Comparison of ENCODE assay signal across 30 cellular contexts in the genomic region with DNA sequence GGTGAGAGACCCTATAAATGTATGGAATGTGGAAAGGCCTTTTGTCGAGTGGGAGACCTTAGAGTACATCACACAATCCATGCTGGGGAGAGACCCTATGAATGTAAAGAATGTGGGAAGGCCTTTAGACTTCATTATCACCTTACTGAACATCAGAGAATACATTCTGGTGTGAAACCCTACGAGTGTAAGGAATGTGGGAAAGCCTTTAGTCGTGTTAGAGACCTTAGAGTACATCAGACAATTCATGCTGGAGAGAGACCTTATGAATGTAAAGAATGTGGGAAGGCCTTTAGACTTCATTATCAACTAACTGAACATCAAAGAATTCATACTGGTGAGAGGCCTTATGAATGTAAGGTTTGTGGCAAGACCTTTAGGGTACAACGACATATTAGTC.
"Had no signal": no experiment of that assay in that cellular context is flagged by ENCODE, and none has a peak within 500 bp of the region (broad histone marks: within the 10 kb centered on the region; RNA-seq: fewer than 3 reads in every experiment).

No MANE protein-coding gene starts in this region.

- H3K27me3 Mint-ChIP-seq: activated CD4-positive, alpha-beta T cell treated with anti-CD3 and anti-CD28 coated beads, Interleukin-2, amount 10 ng/mL, durations not matched to agents 24 days and 14 days; activated naive CD4-positive, alpha-beta T cell treated with anti-CD3 and anti-CD28 coated beads, Interleukin-2, amount 10 ng/mL, durations not matched to agents 7 days and 5 days; activated naive CD8-positive, alpha-beta T cell; central memory CD8-positive, alpha-beta T cell had no signal

- H3K27ac Mint-ChIP-seq: activated CD4-positive, alpha-beta T cell treated with anti-CD3 and anti-CD28 coated beads, Interleukin-2, amount 10 ng/mL, durations not matched to agents 24 days and 14 days; activated CD8-positive, alpha-beta T cell treated with anti-CD3 and anti-CD28 coated beads, Interleukin-2, amount 10 ng/mL, durations not matched to agents 7 days and 5 days; activated naive CD4-positive, alpha-beta T cell treated with anti-CD3 and anti-CD28 coated beads, Interleukin-2, amount 10 ng/mL, durations not matched to agents 7 days and 5 days; activated naive CD8-positive, alpha-beta T cell; activated T-helper 1 cell treated with anti-CD3 and anti-CD28 coated beads, Interleukin-12 subunit alpha, Interleukin-12 subunit beta, Interleukin-2, Interleukin-4 antibody, amounts not matched to agents 30 ng/mL and 10 ng/mL and 1 ng/mL, durations not matched to agents 14 hours and 24 hours and 36 hours had no signal

- ATAC-seq: activated CD8-positive, alpha-beta T cell treated with anti-CD3 and anti-CD28 coated beads, Interleukin-2, amount 10 ng/mL, durations not matched to agents 7 days and 5 days; activated T-cell treated with anti-CD3 and anti-CD28 coated beads, Interleukin-2, amount 50 U/mL, for 4 hours; Panc1 had no signal

- DNase-seq: activated CD4-positive, alpha-beta T cell treated with anti-CD3 and anti-CD28 coated beads, Interleukin-2, amount 10 ng/mL, durations not matched to agents 24 days and 14 days; activated CD4-positive, alpha-beta T cell treated with anti-CD3 and anti-CD28 coated beads, Interleukin-2, amount 50 U/mL, for 48 hours; activated CD8-positive, alpha-beta memory T cell treated with anti-CD3 and anti-CD28 coated beads, Interleukin-2, amount 50 U/mL, for 4 hours; activated CD8-positive, alpha-beta T cell treated with anti-CD3 and anti-CD28 coated beads, Interleukin-2, amount 10 ng/mL, durations not matched to agents 7 days and 5 days; activated effector memory CD4-positive, alpha-beta T cell treated with Interleukin-2 at 50 U/mL for 16 hours; activated naive CD4-positive, alpha-beta T cell treated with anti-CD3 and anti-CD28 coated beads, Interleukin-2, amount 10 ng/mL, durations not matched to agents 7 days and 5 days; activated T-cell treated with anti-CD3 and anti-CD28 coated beads for 4 hours; activated T-cell treated with anti-CD3 and anti-CD28 coated beads, Interleukin-2, amount 50 U/mL, for 4 hours; amygdala; MM.1S; MV-4-11; NCI-H1092 treated with DMSO at 0.1 percent for 48 hours; NCI-H1417 treated with DMSO at 0.1 percent for 48 hours; NCI-H187 treated with DMSO at 0.1 percent for 48 hours; NCI-H2081; NCI-H226; NCI-H446 treated with DMSO at 0.1 percent for 48 hours; NCI-H524; NCI-H69; SHP77; SJCRH30; T1000 had no signal

- H3K27me3 ChIP-seq: ascending aorta, cardiac muscle cell, SJCRH30 had no signal

- H3K4me2 ChIP-seq: KMS-11 had no signal

- H3K4me1 Mint-ChIP-seq: activated CD4-positive, alpha-beta T cell treated with anti-CD3 and anti-CD28 coated beads, Interleukin-2, amount 10 ng/mL, durations not matched to agents 24 days and 14 days; activated naive CD4-positive, alpha-beta T cell treated with anti-CD3 and anti-CD28 coated beads, Interleukin-2, amount 10 ng/mL, durations not matched to agents 7 days and 5 days; central memory CD8-positive, alpha-beta T cell had no signal

- H3K27ac ChIP-seq: ascending aorta, cardiac muscle cell, KMS-11, SK-N-MC had no signal

- H3K4me3 Mint-ChIP-seq: activated CD4-positive, alpha-beta T cell treated with anti-CD3 and anti-CD28 coated beads, Interleukin-2, amount 10 ng/mL, durations not matched to agents 24 days and 14 days; activated CD8-positive, alpha-beta T cell treated with anti-CD3 and anti-CD28 coated beads, Interleukin-2, amount 10 ng/mL, durations not matched to agents 7 days and 5 days; activated naive CD4-positive, alpha-beta T cell treated with anti-CD3 and anti-CD28 coated beads, Interleukin-2, amount 10 ng/mL, durations not matched to agents 7 days and 5 days; activated naive CD8-positive, alpha-beta T cell; activated T-cell treated with anti-CD3 and anti-CD28 coated beads, Interleukin-2, amount 50 U/mL, for 4 hours; activated T-helper 1 cell treated with anti-CD3 and anti-CD28 coated beads, Interleukin-12 subunit alpha, Interleukin-12 subunit beta, Interleukin-2, Interleukin-4 antibody, amounts not matched to agents 30 ng/mL and 10 ng/mL and 1 ng/mL, durations not matched to agents 14 hours and 24 hours and 36 hours; central memory CD8-positive, alpha-beta T cell had no signal

- H3K9ac ChIP-seq: KMS-11 had no signal

- H3K4me1 ChIP-seq: ascending aorta, SJCRH30 had no signal

- H3K4me3 ChIP-seq: ascending aorta, cardiac muscle cell, SJCRH30, SK-N-MC had no signal
